In genomic region chr10:74640134-74640533, GRCh38 we compare ENCODE assay signal across 11 cellular contexts.
DNase-seq lines count a peak whose midpoint lies in the region; ATAC-seq, FAIRE-seq and TF ChIP-seq lines count a peak whose summit lies in the region.
"Had no signal": no experiment of that assay in that cellular context is flagged by ENCODE, and none has a peak within 500 bp of the region (broad histone marks: within the 10 kb centered on the region; RNA-seq: fewer than 3 reads in every experiment).

No MANE protein-coding gene starts in this region.

- no peak overlapping the region for H2BK15ac ChIP-seq in mesenchymal stem cell (ENCODE audit: low read depth, poor library complexity, severe bottlenecking)

- H3K27ac ChIP-seq in mesenchymal stem cell (ENCODE audit: low read length, poor library complexity, severe bottlenecking) (no peak overlapping the region), small intestine (ENCODE audit: low read depth in 1 of 2, low read length in 1 of 2) (peak overlapping the region in 1 of 2 donors; percentile 39)

- no peak overlapping the region for H4K8ac ChIP-seq in mesenchymal stem cell (ENCODE audit: low read length)

- H3K4ac ChIP-seq in mesenchymal stem cell (ENCODE audit: low read depth in 1 of 2, low read length in 2 of 2): no peak overlapping the region

- no peak overlapping the region for H3K4me3 ChIP-seq in mesenchymal stem cell (ENCODE audit: insufficient read depth in 1 of 2, low read depth in 1 of 2, low read length in 2 of 2)
- no peak overlapping the region for H3K4me3 ChIP-seq in small intestine (ENCODE audit: low read depth in 1 of 2, low read length in 2 of 2)

- peak overlapping the region in 1 of 2 experiments; percentile 75 for H3K14ac ChIP-seq in mesenchymal stem cell (ENCODE audit: low read length in 2 of 2)

- no peaks in the 10 kb centered on the region for H3K79me1 ChIP-seq in mesenchymal stem cell (replicated peaks; ENCODE audit: low read length, poor library complexity, severe bottlenecking)

- H3K4me1 ChIP-seq in mesenchymal stem cell (ENCODE audit: control insufficient read depth, insufficient read depth, low read depth, low read length) (no peaks in the 10 kb centered on the region), small intestine (ENCODE audit: control insufficient read depth in 2 of 2, insufficient read depth in 1 of 2, low read depth in 1 of 2, low read length in 1 of 2) (no peaks in the 10 kb centered on the region)

- no peak for FAIRE-seq in small intestine (lab: Jason Lieb, UNC)

- no peak overlapping the region for H4K91ac ChIP-seq in mesenchymal stem cell (ENCODE audit: low read length)

- H3K27me3 ChIP-seq in mesenchymal stem cell (ENCODE audit: control insufficient read depth in 1 of 2, insufficient read depth in 1 of 2, low read length in 2 of 2): no peaks in the 10 kb centered on the region
- H3K27me3 ChIP-seq in small intestine (ENCODE audit: control insufficient read depth in 2 of 2, insufficient read depth in 2 of 2, low read length in 2 of 2): no peaks in the 10 kb centered on the region

- no peak overlapping the region for H2BK12ac ChIP-seq in mesenchymal stem cell (ENCODE audit: low read length in 2 of 2)

- no peak for ATAC-seq in stimulated activated naive CD8-positive, alpha-beta T cell treated with anti-CD3 and anti-CD28 coated beads, Interleukin-15, Interleukin-2, amounts not matched to agents 100 U/mL and 50 U/mL, for 24 hours
- no peak for ATAC-seq in GM19324 (IDR thresholded peaks at IDR 0.05; ENCODE audit: low FRiP score, unreplicated experiment)
- ATAC-seq: activated T-cell treated with anti-CD3 and anti-CD28 coated beads, Interleukin-2, amount 50 U/mL, for 72 hours had no signal

- H2AFZ ChIP-seq in mesenchymal stem cell (ENCODE audit: low read depth, low read length): peak overlapping the region; percentile 39

- no peak overlapping the region for H3K9ac ChIP-seq in mesenchymal stem cell (ENCODE audit: low read length)

- H3K36me3 ChIP-seq in mesenchymal stem cell (ENCODE audit: control insufficient read depth in 1 of 2, insufficient read depth in 2 of 2, low read depth in 1 of 2, low read length in 2 of 2): peaks cover 0 to 10% of the 10 kb centered on the region in 2 experiments
- H3K36me3 ChIP-seq in small intestine (ENCODE audit: control insufficient read depth in 2 of 2, insufficient read depth in 2 of 2, low read length in 2 of 2): no peaks in the 10 kb centered on the region

- no peak overlapping the region for H3K4me2 ChIP-seq in mesenchymal stem cell (ENCODE audit: low read length, poor library complexity, severe bottlenecking)

- peak; percentile 73 for DNase-seq in DMS79 treated with DMSO at 0.1 percent for 48 hours (lab: John Stamatoyannopoulos, UW)
- peak; percentile 29 for DNase-seq in M059J (ENCODE audit: low read depth)
- DNase-seq in RPMI7951 (ENCODE audit: low read depth): peak; percentile 49
- peak; percentile 10 for DNase-seq in mesenchymal stem cell
- DNase-seq in GM10266 (ENCODE audit: extremely low spot score): no peak
- DNase-seq in stimulated activated naive CD8-positive, alpha-beta T cell treated with anti-CD3 and anti-CD28 coated beads, Interleukin-15, Interleukin-2, amounts not matched to agents 100 U/mL and 50 U/mL, for 24 hours: no peak
- no peak for DNase-seq in small intestine
- DNase-seq: activated T-cell treated with anti-CD3 and anti-CD28 coated beads, Interleukin-2, amount 50 U/mL, for 72 hours; Caco-2; stimulated activated naive CD4-positive, alpha-beta T cell had no signal

- peaks cover 12% of the 10 kb centered on the region for H3K9me3 ChIP-seq in mesenchymal stem cell (ENCODE audit: control insufficient read depth, low read length)
- H3K9me3 ChIP-seq in small intestine (ENCODE audit: control insufficient read depth, low read depth): no peaks in the 10 kb centered on the region
- H3K9me3 ChIP-seq: Caco-2 had no signal

- WGBS in mesenchymal stem cell: 89% methylated on average over 3 of the region's 3 CpGs
- WGBS in small intestine, 3 donors: 72 to 90% (median 89%) methylated on average over 3 of the region's 3 CpGs

- H3K18ac ChIP-seq in mesenchymal stem cell (ENCODE audit: low read depth in 1 of 2, low read length in 2 of 2): peak overlapping the region in 1 of 2 experiments; percentile 34

- no peak overlapping the region for H2BK120ac ChIP-seq in mesenchymal stem cell (ENCODE audit: low read depth, low read length)

- H3K23ac ChIP-seq in mesenchymal stem cell (ENCODE audit: low read length in 2 of 2): no peak overlapping the region

- H2BK5ac ChIP-seq in mesenchymal stem cell (ENCODE audit: low read depth, low read length, poor library complexity, severe bottlenecking): no peak overlapping the region

- H2AK5ac ChIP-seq in mesenchymal stem cell (ENCODE audit: low read length, severe bottlenecking): no peak overlapping the region

- TF ChIP-seq CTCF in GM10266 (IDR thresholded peaks at IDR 0.05; ENCODE audit: control insufficient read depth, insufficient read depth, low read depth, missing control alignments): no peak

Comparison
In these comparisons a context has a peak if more than half of its experiments do, and no peak if none do; other contexts are left out.
1. DNase-seq: peak in DMS79 treated with DMSO at 0.1 percent for 48 hours (single experiment), M059J (single experiment), RPMI7951 (single experiment) and mesenchymal stem cell (single experiment); none in GM10266 (single experiment), stimulated activated naive CD8-positive, alpha-beta T cell treated with anti-CD3 and anti-CD28 coated beads, Interleukin-15, Interleukin-2, amounts not matched to agents 100 U/mL and 50 U/mL, for 24 hours (single experiment) and small intestine (single experiment).